ENCODE assay signal across 8 cellular contexts in the genomic region with DNA sequence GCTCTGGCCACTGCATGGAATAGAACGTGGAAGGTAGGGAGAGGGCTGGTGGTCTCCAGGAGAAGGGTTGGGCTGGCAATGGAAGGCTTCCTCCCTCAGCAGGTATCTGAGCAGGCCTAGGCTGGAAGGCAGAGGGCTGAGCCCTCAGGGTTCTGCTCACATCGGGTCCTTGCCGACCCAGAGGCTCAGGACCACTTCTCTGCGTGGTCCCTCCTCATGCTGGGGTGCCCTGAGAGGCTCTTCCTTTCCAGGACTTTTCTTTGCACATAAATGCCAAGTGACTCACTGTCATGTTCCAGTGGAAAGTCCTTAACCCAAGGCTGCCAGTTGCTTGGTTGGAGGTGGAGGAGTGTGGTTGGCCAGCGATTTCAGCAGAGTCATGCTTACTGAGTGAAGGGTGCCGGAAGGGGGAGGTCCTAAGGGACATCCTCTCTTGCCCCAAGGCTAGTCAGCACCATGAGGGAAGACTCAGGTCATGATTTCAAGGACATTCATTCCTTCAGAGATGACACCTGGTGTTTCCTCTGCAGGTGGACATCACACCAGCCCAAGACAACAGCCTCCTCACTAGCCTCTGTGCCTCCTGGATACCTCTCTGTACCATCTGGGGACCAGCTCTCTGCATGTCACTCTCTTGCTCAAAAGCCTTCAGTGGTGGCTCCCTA. TPM values are rescaled to one million over a fixed set of nuclear protein-coding genes. Genes with fewer than 3 reads are reported as not detected.
A peak's percentile ranks its signal among the peaks of the same experiment; 100 is the strongest.
DNase-seq lines count a peak whose midpoint lies in the region; ATAC-seq and TF ChIP-seq lines count a peak whose summit lies in the region.

No MANE protein-coding gene starts in this region.

- H3K9me3 ChIP-seq in osteoblast (ENCODE audit: low read depth, low read length), result no peaks in the 10 kb centered on the region
- no peaks in the 10 kb centered on the region for H3K9me3 ChIP-seq in tibial nerve

- TF ChIP-seq CTCF in osteoblast (IDR thresholded peaks at IDR 0.05; ENCODE audit: extremely low read depth, low read depth, low read length), result no peak
- no peak for TF ChIP-seq CTCF in tibial nerve (IDR thresholded peaks at IDR 0.05)

- peaks cover 22% of the 10 kb centered on the region for H4K20me1 ChIP-seq in osteoblast (ENCODE audit: insufficient read depth, low read length)

- CTCF ChIA-PET in activated naive CD4-positive, alpha-beta T cell treated with anti-CD3 and anti-CD28 coated beads for 36 hours (lab: Charles Lee), result interaction anchor here (0.8 kb wide), 1 partner anchor 11 kb away, joined by 3 read pairs; no protein-coding TSS in a partner anchor

- H3K79me2 ChIP-seq in osteoblast (ENCODE audit: insufficient read depth, low read length), result peaks cover 85% of the 10 kb centered on the region

- no peak for TF ChIP-seq EP300 in tibial nerve (IDR thresholded peaks at IDR 0.05)

- peak overlapping the region; percentile 9 for H3K4me2 ChIP-seq in osteoblast (ENCODE audit: insufficient read depth, low read length)

- H3K27ac ChIP-seq in osteoblast (ENCODE audit: low read depth, low read length) (peak overlapping the region; percentile 86), tibial nerve (no peak overlapping the region)

- peak; percentile 61 for DNase-seq in activated naive CD4-positive, alpha-beta T cell treated with anti-CD3 and anti-CD28 coated beads for 36 hours
- DNase-seq in activated naive CD4-positive, alpha-beta T cell (lab: John Stamatoyannopoulos, UW), result no peak
- DNase-seq in OCI-M1 (lab: John Stamatoyannopoulos, UW) (peak; percentile 94), dedifferentiated amniotic fluid mesenchymal stem cell (ENCODE audit: extremely low spot score) (peak; percentile 72), osteoblast (ENCODE audit: insufficient read length, low spot score, missing footprints) (peak; percentile 96), tibial nerve (ENCODE audit: low spot score in 2 of 2) (no peak)

- H3K36me3 ChIP-seq in osteoblast (ENCODE audit: insufficient read depth, low read length), result peaks cover 26% of the 10 kb centered on the region
- peaks cover 0 to 5% (median 0%) of the 10 kb centered on the region in 3 donors for H3K36me3 ChIP-seq in tibial nerve

- no peaks in the 10 kb centered on the region for H3K27me3 Mint-ChIP-seq in activated naive CD4-positive, alpha-beta T cell treated with anti-CD3 and anti-CD28 coated beads for 36 hours (ENCODE audit: low read depth)

- H3K4me1 Mint-ChIP-seq in activated naive CD4-positive, alpha-beta T cell treated with anti-CD3 and anti-CD28 coated beads for 36 hours (ENCODE audit: low read depth), result peaks cover 35% of the 10 kb centered on the region

- no peak overlapping the region for H3K4me3 ChIP-seq in osteoblast (ENCODE audit: insufficient read depth, low read length)
- no peak overlapping the region for H3K4me3 ChIP-seq in tibial nerve

- H3K4me1 ChIP-seq in osteoblast (ENCODE audit: insufficient read depth, low read length) (peaks cover 69% of the 10 kb centered on the region), tibial nerve (peaks cover 0 to 20% (median 4%) of the 10 kb centered on the region in 4 donors)

- H3K4me3 Mint-ChIP-seq in activated naive CD4-positive, alpha-beta T cell treated with anti-CD3 and anti-CD28 coated beads for 36 hours, result no peak overlapping the region

- ATAC-seq in GM18517 (IDR thresholded peaks at IDR 0.05; ENCODE audit: unreplicated experiment) (no peak), GM21447 (IDR thresholded peaks at IDR 0.05; ENCODE audit: unreplicated experiment) (no peak)

- H3K27ac Mint-ChIP-seq in activated naive CD4-positive, alpha-beta T cell treated with anti-CD3 and anti-CD28 coated beads for 36 hours, result peak overlapping the region; percentile 78

- H3K27me3 ChIP-seq in osteoblast (ENCODE audit: insufficient read depth, low read length), result no peaks in the 10 kb centered on the region
- no peaks in the 10 kb centered on the region for H3K27me3 ChIP-seq in tibial nerve

- TF ChIP-seq POLR2A in tibial nerve (IDR thresholded peaks at IDR 0.05), result no peak

- no peaks in the 10 kb centered on the region for H3K9me3 Mint-ChIP-seq in activated naive CD4-positive, alpha-beta T cell treated with anti-CD3 and anti-CD28 coated beads for 36 hours

- intact Hi-C loops in activated naive CD4-positive, alpha-beta T cell treated with anti-CD3 and anti-CD28 coated beads for 36 hours (cut with micrococcal nuclease), result no loop called here

- H2AFZ ChIP-seq in osteoblast (ENCODE audit: low read length), result no peak overlapping the region

- peaks cover 17% of the 10 kb centered on the region for H3K36me3 Mint-ChIP-seq in activated naive CD4-positive, alpha-beta T cell treated with anti-CD3 and anti-CD28 coated beads for 36 hours (ENCODE audit: low read depth)

- 85 to 86% methylated on average over 6 of the region's 6 CpGs for WGBS in tibial nerve, 2 donors

RNA-seq across cellular contexts. Expression of gene SLC6A6, which starts 8.2 kb away (rescaled TPM):
- total RNA-seq in activated naive CD4-positive, alpha-beta T cell treated with anti-CD3 and anti-CD28 coated beads for 36 hours, result 10 to 100 TPM; 32.2 to 36.9 TPM
- total RNA-seq in osteoblast (76.6 and 86.5 TPM in 2 replicates), tibial nerve (10 to 100 TPM; 11.8 to 24.9 (median 13.5) TPM)

Comparison
In these comparisons a context has a peak if more than half of its experiments do, and no peak if none do; other contexts are left out.
1. DNase-seq: peak in activated naive CD4-positive, alpha-beta T cell treated with anti-CD3 and anti-CD28 coated beads for 36 hours (single experiment), OCI-M1 (single experiment), dedifferentiated amniotic fluid mesenchymal stem cell (single experiment) and osteoblast (single experiment); none in activated naive CD4-positive, alpha-beta T cell (0 of 4) and tibial nerve (0 of 2).